Comparison of ENCODE assay signal across 1 cellular context in genomic region chr11:61733120-61733978, GRCh38.
TF ChIP-seq lines count a peak whose summit lies in the region.

No MANE protein-coding gene starts in this region.

TF ChIP-seq in GM12878, 131 proteins besides CTCF, POLR2A, EP300 and RAD21 (continued from another document and continues in another):
- TF ChIP-seq IRF5 (IDR thresholded peaks at IDR 0.05; ENCODE audit: borderline replicate concordance) (no peak), TBL1XR1 (IDR thresholded peaks at IDR 0.05; ENCODE audit: low read depth, low read length) (no peak; the same call in 1 of the 2 replicates), NFXL1 (IDR thresholded peaks at IDR 0.05; ENCODE audit: borderline replicate concordance) (no peak), JUNB (IDR thresholded peaks at IDR 0.05) (no peak), PRDM15 (CRISPR knock-in tag; IDR thresholded peaks at IDR 0.05) (no peak), SMAD5 (IDR thresholded peaks at IDR 0.05; ENCODE audit: low read depth) (no peak), SUPT20H (IDR thresholded peaks at IDR 0.05; ENCODE audit: borderline replicate concordance, control insufficient read depth, low read depth, low read length) (no peak), CBX3 (IDR thresholded peaks at IDR 0.05; ENCODE audit: borderline replicate concordance, low read depth) (no peak), RUNX3 (IDR thresholded peaks at IDR 0.05; ENCODE audit: low read length) (no peak), CBFB (IDR thresholded peaks at IDR 0.05; ENCODE audit: low read depth) (no peak), E2F8 (IDR thresholded peaks at IDR 0.05; ENCODE audit: low read depth, partially characterized antibody) (no peak), ZNF217 (IDR thresholded peaks at IDR 0.05) (no peak), SP1 (IDR thresholded peaks at IDR 0.05; ENCODE audit: low read depth, low read length) (peak; percentile 22), CBX5 (IDR thresholded peaks at IDR 0.05; ENCODE audit: low read depth) (no peak), SIN3A (IDR thresholded peaks at IDR 0.05; ENCODE audit: low read depth, low read length) (no peak), CUX1 (IDR thresholded peaks at IDR 0.05; ENCODE audit: insufficient replicate concordance, low read depth, low read length) (no peak), RELA (IDR thresholded peaks at IDR 0.05; ENCODE audit: borderline replicate concordance, partially characterized antibody) (peak; percentile 84), STAT1 (conservative IDR thresholded peaks at IDR 0.05) (no peak), USF1 (IDR thresholded peaks at IDR 0.05; ENCODE audit: borderline replicate concordance, extremely low read length, insufficient read depth, low read depth, low read length) (peak; percentile 96), REST (IDR thresholded peaks at IDR 0.05; ENCODE audit: low read depth, low read length) (no peak), ESRRA (IDR thresholded peaks at IDR 0.05; ENCODE audit: low read length) (0 out of 2 replicates have a peak, but pooled peaks have one; percentile 40), NFIC (IDR thresholded peaks at IDR 0.05; ENCODE audit: low read depth, low read length) (no peak), BCL11A (IDR thresholded peaks at IDR 0.05; ENCODE audit: low read depth, low read length) (no peak), SREBF2 (IDR thresholded peaks at IDR 0.05; ENCODE audit: low read length) (no peak), PAX8 (IDR thresholded peaks at IDR 0.05) (no peak), PKNOX1 (IDR thresholded peaks at IDR 0.05) (peak; percentile 84), HCFC1 (IDR thresholded peaks at IDR 0.05; ENCODE audit: low read length) (no peak), USF2 (IDR thresholded peaks at IDR 0.05; ENCODE audit: borderline replicate concordance, low read depth, low read length) (peak; percentile 96), HDAC2 (IDR thresholded peaks at IDR 0.05) (no peak), ZZZ3 (IDR thresholded peaks at IDR 0.05; ENCODE audit: control insufficient read depth, insufficient read length, low read depth) (no peak), ATF7 (IDR thresholded peaks at IDR 0.05; ENCODE audit: low read depth) (no peak), KLF5 (IDR thresholded peaks at IDR 0.05; ENCODE audit: partially characterized antibody) (peak; percentile 25), SMAD1 (IDR thresholded peaks at IDR 0.05; ENCODE audit: low read depth, partially characterized antibody) (no peak), EGR1 (IDR thresholded peaks at IDR 0.05; ENCODE audit: borderline replicate concordance in 1 of 2, low read depth in 2 of 2, low read length in 2 of 2) (no peak), DPF2 (IDR thresholded peaks at IDR 0.05) (no peak), MYC (IDR thresholded peaks at IDR 0.05; ENCODE audit: insufficient read depth, insufficient read length, insufficient replicate concordance, low read length, severe bottlenecking) (no peak), BACH1 (IDR thresholded peaks at IDR 0.05; ENCODE audit: borderline replicate concordance) (no peak), KAT2A (conservative IDR thresholded peaks at IDR 0.05; ENCODE audit: control insufficient read depth, low read depth, low read length) (no peak), ATF3 (IDR thresholded peaks at IDR 0.05; ENCODE audit: borderline replicate concordance, extremely low read depth, low read depth, low read length) (peak; percentile 96)
